ENCODE assay signal across 8 cellular contexts in genomic region chr11:20609727-20610707, GRCh38. TPM values are rescaled to one million over a fixed set of nuclear protein-coding genes. Genes with fewer than 3 reads are reported as not detected.
DNase-seq lines count a peak whose midpoint lies in the region; TF ChIP-seq lines count a peak whose summit lies in the region.

No MANE protein-coding gene starts in this region.

- no peaks in the 10 kb centered on the region for H3K27me3 ChIP-seq in trophoblast cell (ENCODE audit: insufficient read depth, low read length)

- H3K79me1 ChIP-seq in trophoblast cell (ENCODE audit: low read length) = no peaks in the 10 kb centered on the region

- no peak overlapping the region for H4K91ac ChIP-seq in trophoblast cell (ENCODE audit: low read depth, low read length)

- WGBS in trophoblast cell (ENCODE audit: extremely low coverage, insufficient coverage, insufficient read length) = no CpG with 5 or more reads among the region's 30 CpGs

- peak; percentile 99 for TF ChIP-seq CTCF in GM10248 (IDR thresholded peaks at IDR 0.05; ENCODE audit: control extremely low read depth, extremely low read depth, low read depth, missing control alignments)

- DNase-seq in GM10248 (ENCODE audit: extremely low spot score) = peak; percentile 77
- peak; percentile 51 for DNase-seq in HCEC 1CT
- DNase-seq in LoVo (ENCODE audit: low spot score) = peak; percentile 61
- DNase-seq in RPMI8226 = peak; percentile 67
- peak in 3 of 4 experiments; percentile 17 to 23 (median 21) for DNase-seq in activated naive CD4-positive, alpha-beta T cell (lab: John Stamatoyannopoulos, UW)
- peak; percentile 69 for DNase-seq in germinal center (ENCODE audit: low spot score)
- DNase-seq in trophoblast cell = peak; percentile 48 to 75
- DNase-seq in GF-D8 (lab: John Stamatoyannopoulos, UW) = no peak

- no peak overlapping the region for H3K23ac ChIP-seq in trophoblast cell (ENCODE audit: low read length)

- POLR2A ChIA-PET in GM10248 (lab: Yijun Ruan, JAX) = no interaction called here

- H3K36me3 ChIP-seq in trophoblast cell (ENCODE audit: control insufficient read depth in 1 of 2, insufficient read depth in 2 of 2, low read length in 2 of 2) = no peaks in the 10 kb centered on the region

- no peak overlapping the region for H2BK5ac ChIP-seq in trophoblast cell (ENCODE audit: low read depth, low read length, poor library complexity)

- H2BK120ac ChIP-seq in trophoblast cell (ENCODE audit: insufficient read depth, low read length, poor library complexity) = no peak overlapping the region

- no peak overlapping the region for H2AK5ac ChIP-seq in trophoblast cell (ENCODE audit: low read length)

- no peak overlapping the region for H2BK12ac ChIP-seq in trophoblast cell (ENCODE audit: low read length)

- no peak overlapping the region for H3K18ac ChIP-seq in trophoblast cell (ENCODE audit: low read length)

- H3K79me2 ChIP-seq in trophoblast cell (ENCODE audit: control insufficient read depth, insufficient read depth, low read length, poor library complexity) = no peaks in the 10 kb centered on the region

- H2AFZ ChIP-seq in trophoblast cell (ENCODE audit: insufficient read depth, low read length, poor library complexity) = no peak overlapping the region

- peaks cover 0 to 3% of the 10 kb centered on the region in 2 experiments for H3K4me1 ChIP-seq in trophoblast cell (ENCODE audit: control insufficient read depth in 1 of 2, insufficient read depth in 2 of 2, low read length in 2 of 2)

- H3K4me3 ChIP-seq in trophoblast cell (ENCODE audit: low read depth, low read length) = no peak overlapping the region

- CTCF ChIA-PET in GM10248 (lab: Yijun Ruan, JAX) = interaction anchor here (0.6 to 4.4 kb wide), 43 partner anchors 8 to 1539 kb away, joined by 3 to 23 read pairs (median 4); partner anchors contain the start of gene SLC6A5

- no peak overlapping the region for H3K14ac ChIP-seq in trophoblast cell (ENCODE audit: low read length)

- peak overlapping the region; percentile 41 for H3K4me2 ChIP-seq in trophoblast cell (ENCODE audit: low read length)

- H3K9me3 ChIP-seq in trophoblast cell (ENCODE audit: insufficient read depth, low read depth, low read length) = no peaks in the 10 kb centered on the region

- no peak overlapping the region for H3K9ac ChIP-seq in trophoblast cell (ENCODE audit: low read length)

- no peak overlapping the region for H4K12ac ChIP-seq in trophoblast cell (ENCODE audit: low read depth, low read length)

- H3K27ac ChIP-seq in trophoblast cell (ENCODE audit: low read depth, low read length) = no peak overlapping the region

- no peak overlapping the region for H3K4ac ChIP-seq in trophoblast cell (ENCODE audit: low read depth, low read length)

- no peak overlapping the region for H4K8ac ChIP-seq in trophoblast cell (ENCODE audit: low read depth, low read length)

RNA-seq across cellular contexts. Expression of gene SLC6A5, which starts 10.6 kb away (rescaled TPM):
- not detected in 2 replicates for polyA plus RNA-seq in trophoblast cell (2013)

RNA-seq across cellular contexts. Expression of gene NELL1, which starts 59.4 kb away (rescaled TPM):
- not detected in 2 replicates for polyA plus RNA-seq in trophoblast cell (2013)
